In genomic region chr15:78059110-78059839, GRCh38 we compare ENCODE assay signal across 9 cellular contexts. TPM values are rescaled to one million over a fixed set of nuclear protein-coding genes. Genes with fewer than 3 reads are reported as not detected.
A peak's percentile ranks its signal among the peaks of the same experiment; 100 is the strongest.
DNase-seq lines count a peak whose midpoint lies in the region; ATAC-seq and TF ChIP-seq lines count a peak whose summit lies in the region.
"Had no signal": no experiment of that assay in that cellular context is flagged by ENCODE, and none has a peak within 500 bp of the region (broad histone marks: within the 10 kb centered on the region; RNA-seq: fewer than 3 reads in every experiment).

No MANE protein-coding gene starts in this region.

- DNase-seq in DMS53 treated with DMSO at 0.1 percent for 48 hours (lab: John Stamatoyannopoulos, UW; ENCODE audit: unreplicated experiment) (peak; percentile 35), NCI-H446 treated with DMSO at 0.1 percent for 48 hours (lab: John Stamatoyannopoulos, UW) (peak; percentile 56), psoas muscle (no peak), mucosa of gallbladder (ENCODE audit: low spot score) (no peak), erythroblast (lab: John Stamatoyannopoulos, UW) (no peak), amygdala (lab: John Stamatoyannopoulos, UW) (no peak), occipital lobe (lab: John Stamatoyannopoulos, UW) (no peak)
- DNase-seq: stimulated activated CD4-positive, alpha-beta T cell treated with anti-CD3 and anti-CD28 coated beads, Interleukin-4, amount 100 ng/mL, for 1 hour had no signal

- intact Hi-C loops in psoas muscle (cut with DNase I), result no loop called here

- H3K4me1 ChIP-seq in psoas muscle, result peaks cover 55% of the 10 kb centered on the region

- H3K9me3 ChIP-seq in psoas muscle, result no peaks in the 10 kb centered on the region

- no peak overlapping the region for H3K4me3 ChIP-seq in psoas muscle

- no peaks in the 10 kb centered on the region for H3K36me3 ChIP-seq in psoas muscle (ENCODE audit: insufficient read depth in 1 of 2, low read depth in 1 of 2)

- no peak for ATAC-seq in psoas muscle

- peak overlapping the region; percentile 51 for H3K27ac ChIP-seq in cingulate gyrus (ENCODE audit: low read depth, low read length)
- peak overlapping the region; percentile 33 for H3K27ac ChIP-seq in psoas muscle

- no peak for TF ChIP-seq CTCF in psoas muscle (IDR thresholded peaks at IDR 0.05)

- no peak for TF ChIP-seq POLR2A in erythroblast (IDR thresholded peaks at IDR 0.05; ENCODE audit: low read length)

- WGBS in psoas muscle, 3 donors, result 61 to 79% (median 68%) methylated on average over 3 of the region's 3 CpGs

- no peaks in the 10 kb centered on the region for H3K27me3 ChIP-seq in psoas muscle (ENCODE audit: insufficient read depth in 3 of 3, low read length in 2 of 3)

RNA-seq across cellular contexts. Expression of gene TBC1D2B, which starts 18.2 kb away (rescaled TPM):
- total RNA-seq in psoas muscle, result 10 to 100 TPM in 1 of 4 donors, 1 to 10 TPM in 3; 6.8 to 11.8 (median 8.8) TPM
- 1 to 10 TPM; 2.8 to 5.6 (median 3.4) TPM for polyA plus RNA-seq in psoas muscle
- total RNA-seq in mucosa of gallbladder, result 75.5 TPM
- total RNA-seq in occipital lobe, result 12.3 TPM

RNA-seq across cellular contexts. Expression of gene SH2D7, which starts 33.1 kb away (rescaled TPM):
- total RNA-seq in psoas muscle (not detected), mucosa of gallbladder (2.3 TPM), occipital lobe (not detected)
- not detected for polyA plus RNA-seq in psoas muscle

Comparison
In these comparisons a context has a peak if more than half of its experiments do, and no peak if none do; other contexts are left out.
1. DNase-seq: peak in DMS53 treated with DMSO at 0.1 percent for 48 hours (single experiment) and NCI-H446 treated with DMSO at 0.1 percent for 48 hours (single experiment); none in psoas muscle (0 of 2), mucosa of gallbladder (single experiment), erythroblast (0 of 2), amygdala (0 of 56) and occipital lobe (single experiment).